8 cellular contexts compared by ENCODE assay signal in the genomic region with DNA sequence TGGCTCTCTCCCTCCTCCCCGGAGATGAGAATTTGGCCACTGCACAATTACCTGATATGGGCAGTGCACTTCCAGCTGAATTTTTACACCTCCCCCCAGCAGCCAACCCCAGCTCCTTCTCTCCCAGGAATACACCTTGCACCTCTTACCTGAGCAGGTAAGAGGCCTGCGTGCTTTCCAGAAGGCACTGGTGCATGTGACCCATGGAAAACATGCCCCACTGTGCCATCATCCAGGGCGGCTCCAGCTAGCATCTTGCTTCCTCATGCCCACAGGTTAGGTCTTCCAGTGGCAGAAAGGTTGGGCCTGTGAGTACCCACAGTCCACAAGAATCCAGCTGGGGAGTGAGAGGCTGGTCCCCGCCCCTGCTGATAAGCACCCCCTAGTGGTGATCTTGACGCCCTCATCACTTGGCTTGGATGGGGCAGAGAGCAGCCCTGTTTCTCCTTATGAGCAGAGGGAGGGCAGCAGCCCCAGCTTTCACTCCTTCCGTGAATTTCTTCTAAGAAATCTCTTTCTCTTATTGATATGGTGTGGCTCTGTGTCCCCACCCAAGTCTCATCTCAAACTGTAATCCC. TPM values are rescaled to one million over a fixed set of nuclear protein-coding genes. Genes with fewer than 3 reads are reported as not detected.
A peak's percentile ranks its signal among the peaks of the same experiment; 100 is the strongest.
DNase-seq lines count a peak whose midpoint lies in the region; ATAC-seq, FAIRE-seq and TF ChIP-seq lines count a peak whose summit lies in the region.

No MANE protein-coding gene starts in this region.

- H3K27ac Mint-ChIP-seq in activated T-cell treated with anti-CD3 and anti-CD28 coated beads, Interleukin-2, amount 50 U/mL, for 24 hours: no peak overlapping the region
- peak overlapping the region; percentile 11 for H3K27ac Mint-ChIP-seq in type B pancreatic cell

- dilution Hi-C loops in keratinocyte (cut with MboI; ENCODE audit: extremely low pct_ligation_motif_present, low sequenced_read_pairs): no loop called here

- H3K4me3 ChIP-seq in A673 (ENCODE audit: low read depth, low read length, poor library complexity, severe bottlenecking) (no peak overlapping the region), keratinocyte (ENCODE audit: control insufficient read depth in 2 of 3, extremely low read depth in 1 of 3, insufficient read depth in 2 of 3, low read depth in 1 of 3, low read length in 3 of 3) (no peak overlapping the region), gastroesophageal sphincter (no peak overlapping the region)

- no peak overlapping the region for H3K9ac ChIP-seq in keratinocyte (ENCODE audit: control insufficient read depth, extremely low read depth, insufficient read depth, low read length)

- H4K20me1 ChIP-seq in keratinocyte (ENCODE audit: control insufficient read depth, extremely low read depth, insufficient read depth, low read length): no peaks in the 10 kb centered on the region

- no peak for TF ChIP-seq EP300 in gastroesophageal sphincter (IDR thresholded peaks at IDR 0.05)

- intact Hi-C loops in A673 (cut with micrococcal nuclease; ENCODE audit: unreplicated experiment): no loop called here

- H3K9me3 ChIP-seq in A673 (ENCODE audit: low read depth, low read length, poor library complexity, severe bottlenecking) (no peaks in the 10 kb centered on the region), keratinocyte (ENCODE audit: control insufficient read depth, low read depth, low read length) (no peaks in the 10 kb centered on the region), gastroesophageal sphincter (no peaks in the 10 kb centered on the region)

- H3K4me1 ChIP-seq in A673 (ENCODE audit: insufficient read depth, low read length, poor library complexity, severe bottlenecking): no peaks in the 10 kb centered on the region
- H3K4me1 ChIP-seq in keratinocyte (ENCODE audit: control insufficient read depth, extremely low read depth, insufficient read depth, low read length): peaks cover 18% of the 10 kb centered on the region
- H3K4me1 ChIP-seq in gastroesophageal sphincter: no peaks in the 10 kb centered on the region

- H3K27me3 Mint-ChIP-seq in activated T-cell treated with anti-CD3 and anti-CD28 coated beads, Interleukin-2, amount 50 U/mL, for 24 hours: no peaks in the 10 kb centered on the region
- no peaks in the 10 kb centered on the region for H3K27me3 Mint-ChIP-seq in type B pancreatic cell

- H3K27me3 ChIP-seq in A673 (replicated peaks; ENCODE audit: insufficient read depth, low read depth, low read length, poor library complexity) (no peaks in the 10 kb centered on the region), keratinocyte (ENCODE audit: control insufficient read depth, extremely low read depth, insufficient read depth, low read length) (no peaks in the 10 kb centered on the region), gastroesophageal sphincter (no peaks in the 10 kb centered on the region)

- ATAC-seq in GM18909 (IDR thresholded peaks at IDR 0.05; ENCODE audit: poor library complexity, unreplicated experiment): peak; percentile 58
- no peak for ATAC-seq in gastroesophageal sphincter

- H3K4me2 ChIP-seq in keratinocyte (ENCODE audit: control insufficient read depth, extremely low read depth, insufficient read depth, low read depth, low read length): no peak overlapping the region

- POLR2A ChIA-PET in A673 (lab: Charles Lee; ENCODE audit: low non-redundant PET): no interaction called here

- DNase-seq in A673 (ENCODE audit: low spot score): peak; percentile 37
- peak; percentile 5 for DNase-seq in NCI-H226
- DNase-seq in activated T-cell treated with anti-CD3 and anti-CD28 coated beads, Interleukin-2, amount 50 U/mL, for 24 hours: peak; percentile 51
- no peak for DNase-seq in keratinocyte (ENCODE audit: low read depth, low spot score)
- DNase-seq in type B pancreatic cell (ENCODE audit: extremely low spot score, unreplicated experiment): no peak
- DNase-seq in anterior cingulate cortex (lab: John Stamatoyannopoulos, UW): no peak

- BruUV-seq in A673 (replicated peaks; lab: Mats Ljungman, UMichigan): no TSS peak

- no peak overlapping the region for H3K27ac ChIP-seq in A673 (ENCODE audit: low read depth, low read length, poor library complexity, severe bottlenecking)
- no peak overlapping the region for H3K27ac ChIP-seq in keratinocyte (ENCODE audit: control insufficient read depth, insufficient read depth, low read length)
- no peak overlapping the region for H3K27ac ChIP-seq in gastroesophageal sphincter

- FAIRE-seq in keratinocyte (lab: Jason Lieb, UNC): no peak

- no peak overlapping the region for H2AFZ ChIP-seq in keratinocyte (ENCODE audit: control insufficient read depth, low read length)

- H3K4me3 Mint-ChIP-seq in activated T-cell treated with anti-CD3 and anti-CD28 coated beads, Interleukin-2, amount 50 U/mL, for 24 hours: no peak overlapping the region
- no peak overlapping the region for H3K4me3 Mint-ChIP-seq in type B pancreatic cell

- no peaks in the 10 kb centered on the region for H3K79me2 ChIP-seq in keratinocyte (ENCODE audit: control insufficient read depth, insufficient read depth, low read length)

- H3K36me3 Mint-ChIP-seq in activated T-cell treated with anti-CD3 and anti-CD28 coated beads, Interleukin-2, amount 50 U/mL, for 24 hours (ENCODE audit: low read depth): no peaks in the 10 kb centered on the region
- peaks cover 21% of the 10 kb centered on the region for H3K36me3 Mint-ChIP-seq in type B pancreatic cell

- no peaks in the 10 kb centered on the region for H3K9me1 ChIP-seq in keratinocyte (ENCODE audit: control insufficient read depth, extremely low read depth, insufficient read depth, low read length)

- CTCF ChIA-PET in A673 (lab: Charles Lee): no interaction called here

- no peaks in the 10 kb centered on the region for H3K9me3 Mint-ChIP-seq in activated T-cell treated with anti-CD3 and anti-CD28 coated beads, Interleukin-2, amount 50 U/mL, for 24 hours
- H3K9me3 Mint-ChIP-seq in type B pancreatic cell: peaks cover 4% of the 10 kb centered on the region

- no peak for TF ChIP-seq POLR2A in gastroesophageal sphincter (IDR thresholded peaks at IDR 0.05)

- TF ChIP-seq CTCF in A673 (conservative IDR thresholded peaks at IDR 0.05; ENCODE audit: low read depth, low read length): peak; percentile 58
- TF ChIP-seq CTCF in keratinocyte (optimal IDR thresholded peaks at IDR 0.05 in 1 of 3, IDR thresholded peaks at IDR 0.05 in 1 of 3, conservative IDR thresholded peaks at IDR 0.05 in 1 of 3; ENCODE audit: extremely low read depth in 1 of 3, insufficient read depth in 2 of 3, low read length in 3 of 3): peak; percentile 39 to 74 (median 65)
- peak; percentile 51 for TF ChIP-seq CTCF in type B pancreatic cell (conservative IDR thresholded peaks at IDR 0.05)
- TF ChIP-seq CTCF in gastroesophageal sphincter (IDR thresholded peaks at IDR 0.05): peak in 1 of 4 experiments; percentile 24

- H3K36me3 ChIP-seq in A673 (ENCODE audit: insufficient read depth, low read length, poor library complexity, severe bottlenecking) (no peaks in the 10 kb centered on the region), keratinocyte (ENCODE audit: control insufficient read depth in 2 of 2, extremely low read depth in 1 of 2, insufficient read depth in 2 of 2, low read length in 2 of 2) (no peaks in the 10 kb centered on the region), gastroesophageal sphincter (no peaks in the 10 kb centered on the region)

- no peaks in the 10 kb centered on the region for H3K4me1 Mint-ChIP-seq in activated T-cell treated with anti-CD3 and anti-CD28 coated beads, Interleukin-2, amount 50 U/mL, for 24 hours (ENCODE audit: low read depth)
- peaks cover 13% of the 10 kb centered on the region for H3K4me1 Mint-ChIP-seq in type B pancreatic cell (ENCODE audit: unreplicated experiment)

- WGBS in gastroesophageal sphincter (ENCODE audit: low coverage in 1 of 2), 2 donors: 40 to 60% methylated on average over 1 to 3 of the region's 6 CpGs

RNA-seq across cellular contexts. Expression of a gene that starts 57.8 kb away (rescaled TPM):
- 0.15 and 0.52 TPM in 2 replicates for total RNA-seq in A673 (2021)
- polyA plus RNA-seq in keratinocyte: 10.5 to 12.3 TPM (median 11.4 TPM) in 3 replicates
- polyA plus RNA-seq in keratinocyte (2011; ENCODE audit: low read depth): 2.8 TPM
- 9.7 and 10.0 TPM in 2 replicates for polyA plus RNA-seq in keratinocyte (2011; cell fraction: cytosol; rRNA removed)
- 8.9 and 9.1 TPM in 2 replicates for polyA plus RNA-seq in keratinocyte (2011; cell fraction: nucleus; rRNA removed)
- 1.8 and 9.7 TPM in 2 replicates for polyA plus RNA-seq in keratinocyte (2012; ENCODE audit: low replicate concordance)
- polyA minus RNA-seq in keratinocyte: 6.5 to 14.8 TPM (median 14.6 TPM) in 3 replicates
- polyA minus RNA-seq in keratinocyte (2011; cell fraction: cytosol; rRNA and poly(A)+ RNA removed): 9.4 TPM
- 5.9 and 15.1 TPM in 2 replicates for polyA minus RNA-seq in keratinocyte (2011; cell fraction: nucleus; rRNA and poly(A)+ RNA removed)
- 14.8 and 39.9 TPM in 2 replicates for total RNA-seq in type B pancreatic cell (ENCODE audit: low replicate concordance)
- total RNA-seq in gastroesophageal sphincter: 1 to 10 TPM in 1 of 4 donors, under 1 TPM in 2, not detected in 1; 0.27 to 1.7 (median 0.31) TPM

Comparison
In these comparisons a context has a peak if more than half of its experiments do, and no peak if none do; other contexts are left out.
1. DNase-seq: peak in A673 (single experiment), NCI-H226 (single experiment) and activated T-cell treated with anti-CD3 and anti-CD28 coated beads, Interleukin-2, amount 50 U/mL, for 24 hours (single experiment); none in keratinocyte (single experiment), type B pancreatic cell (single experiment) and anterior cingulate cortex (0 of 58).